9 cellular contexts compared by ENCODE assay signal in the genomic region with DNA sequence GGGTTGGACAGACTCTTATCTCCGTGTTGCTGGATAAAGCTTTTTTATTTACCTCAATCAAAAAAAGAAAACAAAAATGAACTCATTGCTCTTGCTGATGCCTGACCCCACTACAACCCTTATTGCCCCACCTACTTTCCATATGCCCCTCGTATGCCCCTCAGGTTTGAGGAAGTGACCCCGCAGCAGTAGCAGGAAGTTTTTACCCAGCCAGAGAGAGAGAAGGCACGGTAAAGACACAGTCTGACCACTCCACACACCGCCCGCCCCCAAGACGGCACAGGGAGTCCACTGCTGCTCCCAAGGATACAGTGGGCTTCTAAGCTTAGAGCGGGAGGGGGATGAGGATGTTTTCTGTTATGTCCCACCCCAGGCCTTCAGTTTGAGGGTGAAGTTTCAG. TPM values are rescaled to one million over a fixed set of nuclear protein-coding genes. Genes with fewer than 3 reads are reported as not detected.
DNase-seq lines count a peak whose midpoint lies in the region; ATAC-seq and TF ChIP-seq lines count a peak whose summit lies in the region.
"Had no signal": no experiment of that assay in that cellular context is flagged by ENCODE, and none has a peak within 500 bp of the region (broad histone marks: within the 10 kb centered on the region; RNA-seq: fewer than 3 reads in every experiment).

No MANE protein-coding gene starts in this region.

- DNase-seq in SK-N-SH (no peak), SKM-1 (lab: John Stamatoyannopoulos, UW; ENCODE audit: unreplicated experiment) (peak; percentile 72), heart left ventricle (peak in 2 of 5 donors; percentile 21), RPMI8226 (no peak)
- DNase-seq: foreskin keratinocyte had no signal

- H3K36me3 ChIP-seq in SK-N-SH (replicated peaks in 1 of 2; ENCODE audit: control insufficient read depth in 1 of 2, insufficient read depth in 2 of 2, low read length in 1 of 2) (peaks cover 38 to 48% of the 10 kb centered on the region in 2 experiments), heart left ventricle (peaks cover 0 to 59% (median 53%) of the 10 kb centered on the region in 9 donors), stomach smooth muscle (ENCODE audit: control insufficient read depth in 2 of 2, insufficient read depth in 2 of 2, low read length in 2 of 2) (peaks cover 48 to 53% of the 10 kb centered on the region in 2 donors)

- TF ChIP-seq RAD21 in SK-N-SH (IDR thresholded peaks at IDR 0.05; ENCODE audit: low read length) = no peak

- no peak overlapping the region for H2AFZ ChIP-seq in SK-N-SH (ENCODE audit: low read depth)

- H3K9me3 ChIP-seq in SK-N-SH (no peaks in the 10 kb centered on the region), heart left ventricle (no peaks in the 10 kb centered on the region), stomach smooth muscle (ENCODE audit: control insufficient read depth in 2 of 2, low read length in 2 of 2) (no peaks in the 10 kb centered on the region)

- TF ChIP-seq POLR2A in heart left ventricle (IDR thresholded peaks at IDR 0.05) = no peak

- POLR2A ChIA-PET in SK-N-SH (lab: Yijun Ruan, JAX) = interaction anchor here (1.0 kb wide), 1 partner anchor 10 kb away, joined by 3 read pairs; the partner anchor contains the start of gene PLEKHO1

- H3K4me3 ChIP-seq in SK-N-SH (ENCODE audit: low read depth in 2 of 2, low read length in 1 of 2) (no peak overlapping the region), heart left ventricle (peak overlapping the region in 1 of 12 donors; percentile 28), stomach smooth muscle (ENCODE audit: low read length in 2 of 2) (peak overlapping the region in 1 of 2 donors; percentile 44)

- WGBS in SK-N-SH (ENCODE audit: low lambda C conversion rate) = 85% methylated on average over 8 of the region's 8 CpGs
- WGBS in heart left ventricle, 4 donors = 59 to 75% (median 69%) methylated on average over 8 of the region's 8 CpGs

- H3K9ac ChIP-seq in SK-N-SH (no peak overlapping the region), stomach smooth muscle (ENCODE audit: low read length in 2 of 2) (peak overlapping the region in 1 of 2 donors; percentile 23)

- H3K9me2 ChIP-seq in SK-N-SH = no peaks in the 10 kb centered on the region

- H3K27me3 ChIP-seq in SK-N-SH (ENCODE audit: insufficient read depth) (no peaks in the 10 kb centered on the region), heart left ventricle (no peaks in the 10 kb centered on the region), stomach smooth muscle (ENCODE audit: control insufficient read depth in 1 of 2, insufficient read depth in 2 of 2, low read length in 2 of 2) (no peaks in the 10 kb centered on the region)
- H3K27me3 ChIP-seq: foreskin keratinocyte had no signal

- no peaks in the 10 kb centered on the region for H4K20me1 ChIP-seq in SK-N-SH (ENCODE audit: insufficient read depth)

- peaks cover 23% of the 10 kb centered on the region for H3K79me2 ChIP-seq in SK-N-SH (ENCODE audit: insufficient read depth)

- no peak for TF ChIP-seq EP300 in SK-N-SH (IDR thresholded peaks at IDR 0.05; ENCODE audit: borderline replicate concordance in 1 of 2, low read depth in 1 of 2, low read length in 1 of 2)

- H3K4me2 ChIP-seq in SK-N-SH = peak overlapping the region; percentile 62; the same call in 1 of the 2 replicates

- H3K4me1 ChIP-seq in SK-N-SH (ENCODE audit: control insufficient read depth in 1 of 2, insufficient read depth in 2 of 2, low read depth in 1 of 2, low read length in 1 of 2) = peaks cover 31 to 51% of the 10 kb centered on the region in 2 experiments
- peaks cover 0 to 100% (median 31%) of the 10 kb centered on the region in 12 donors for H3K4me1 ChIP-seq in heart left ventricle
- peaks cover 92% of the 10 kb centered on the region for H3K4me1 ChIP-seq in stomach smooth muscle (ENCODE audit: control insufficient read depth, insufficient read depth, low read length)

- CTCF ChIA-PET in SK-N-SH (lab: Yijun Ruan, JAX) = interaction anchor here (2.3 to 7.1 kb wide), 2 partner anchors 8 to 28 kb away, joined by 14 to 59 read pairs; no protein-coding TSS in a partner anchor

- ATAC-seq in SK-N-SH treated with all-trans-retinoic acid at 6 μM for 48 hours = no peak
- ATAC-seq in heart left ventricle = peak in 1 of 4 donors; percentile 4
- no peak for ATAC-seq in HG03460 (IDR thresholded peaks at IDR 0.05; ENCODE audit: unreplicated experiment)
- no peak for ATAC-seq in HG02973 (IDR thresholded peaks at IDR 0.05; ENCODE audit: unreplicated experiment)
- ATAC-seq: foreskin keratinocyte had no signal

- TF ChIP-seq CTCF in SK-N-SH (IDR thresholded peaks at IDR 0.05) = no peak
- no peak for TF ChIP-seq CTCF in heart left ventricle (IDR thresholded peaks at IDR 0.05)

- intact Hi-C loops in heart left ventricle (cut with DNase I) = loop anchor here in 1 of 10 donors (5.0 kb wide), 1 partner anchor 82 kb away; no protein-coding TSS in a partner anchor

- H3K27ac ChIP-seq in SK-N-SH (ENCODE audit: low read depth in 2 of 2, low read length in 1 of 2) = peak overlapping the region in 1 of 2 experiments; percentile 86; a peak in 2 of 4 replicates
- H3K27ac ChIP-seq in heart left ventricle = peak overlapping the region in 9 of 12 donors; percentile 8 to 98 (median 32)
- peak overlapping the region; percentile 99 for H3K27ac ChIP-seq in stomach smooth muscle (ENCODE audit: low read length)
- H3K27ac ChIP-seq: foreskin keratinocyte had no signal

- H3F3A ChIP-seq in SK-N-SH (replicated peaks; ENCODE audit: insufficient read depth) = peaks cover 58% of the 10 kb centered on the region

TF ChIP-seq in SK-N-SH, 30 proteins besides CTCF, POLR2A, EP300 and RAD21:
- no peak for TF ChIP-seq FOXM1 (IDR thresholded peaks at IDR 0.05; ENCODE audit: low read depth)
TF ChIP-seq in SK-N-SH: peak in this region for 0.

TF ChIP-seq in SK-N-SH treated with all-trans-retinoic acid at 6 μM for 48 hours, 23 proteins besides CTCF, POLR2A, EP300 and RAD21:
- TF ChIP-seq ZFP30 (CRISPR knock-in tag; IDR thresholded peaks at IDR 0.05) (no peak), CREB5 (CRISPR knock-in tag; IDR thresholded peaks at IDR 0.05; ENCODE audit: low read depth) (no peak), GLIS3 (CRISPR knock-in tag; IDR thresholded peaks at IDR 0.05) (no peak), ZC3H10 (CRISPR knock-in tag; IDR thresholded peaks at IDR 0.05) (no peak), PPARA (CRISPR knock-in tag; IDR thresholded peaks at IDR 0.05; ENCODE audit: borderline replicate concordance) (no peak)

RNA-seq across cellular contexts. Expression of gene PLEKHO1, which starts 9.8 kb away (rescaled TPM):
- polyA plus RNA-seq in SK-N-SH (2012; rRNA removed) (27.8 and 33.5 TPM in 2 replicates), heart left ventricle (100 to 1,000 TPM; 184 to 200 TPM)
- polyA plus RNA-seq in SK-N-SH (2012; cell fraction: cytosol; rRNA removed) = 24.1 and 25.1 TPM in 2 replicates
- 54.0 and 65.5 TPM in 2 replicates for polyA plus RNA-seq in SK-N-SH (2012; cell fraction: nucleus; rRNA removed)
- 100 to 1,000 TPM in 2 of 9 donors, 10 to 100 TPM in 7; 46.8 to 152 (median 67.6) TPM for total RNA-seq in heart left ventricle
